1 cellular context compared by ENCODE assay signal in the genomic region with DNA sequence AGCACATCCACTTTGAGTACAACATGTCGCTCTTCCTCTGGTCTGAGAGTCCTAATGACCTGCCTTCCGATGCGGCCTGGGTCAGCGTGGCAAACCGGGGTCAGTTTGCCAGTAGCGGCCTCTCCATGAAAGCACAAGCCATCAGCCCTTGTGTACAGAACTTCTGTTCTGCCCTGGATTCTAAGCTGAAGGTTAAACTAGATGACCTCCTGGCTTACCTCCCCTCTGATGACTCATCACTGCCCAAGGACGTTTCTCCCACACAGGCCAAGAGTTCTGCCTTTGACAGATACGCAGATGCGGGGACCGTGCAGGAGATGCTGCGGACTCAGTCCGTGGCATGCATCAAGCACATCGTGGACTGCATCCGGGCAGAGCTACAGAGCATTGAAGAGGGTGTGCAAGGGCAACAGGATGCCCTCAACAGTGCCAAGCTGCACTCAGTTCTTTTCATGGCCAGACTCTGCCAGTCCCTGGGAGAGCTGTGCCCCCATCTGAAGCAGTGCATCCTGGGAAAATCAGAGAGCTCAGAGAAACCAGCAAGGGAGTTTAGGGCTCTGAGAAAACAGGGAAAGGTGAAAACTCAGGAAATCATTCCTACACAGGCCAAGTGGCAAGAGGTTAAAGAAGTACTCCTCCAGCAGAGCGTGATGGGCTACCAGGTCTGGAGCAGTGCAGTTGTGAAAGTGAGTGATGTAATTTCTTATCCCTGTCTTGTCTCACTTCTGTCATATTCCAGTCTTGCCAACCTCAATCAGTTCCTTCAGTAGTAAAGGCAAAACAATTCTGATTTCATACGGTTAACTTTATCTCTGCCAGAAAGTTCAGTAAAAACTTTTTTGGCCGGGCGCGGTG.
TF ChIP-seq lines count a peak whose summit lies in the region.

No MANE protein-coding gene starts in this region.

TF ChIP-seq in HepG2, 621 proteins besides CTCF, POLR2A, EP300 and RAD21 (continued from another document):
- TF ChIP-seq, protein P1, sequence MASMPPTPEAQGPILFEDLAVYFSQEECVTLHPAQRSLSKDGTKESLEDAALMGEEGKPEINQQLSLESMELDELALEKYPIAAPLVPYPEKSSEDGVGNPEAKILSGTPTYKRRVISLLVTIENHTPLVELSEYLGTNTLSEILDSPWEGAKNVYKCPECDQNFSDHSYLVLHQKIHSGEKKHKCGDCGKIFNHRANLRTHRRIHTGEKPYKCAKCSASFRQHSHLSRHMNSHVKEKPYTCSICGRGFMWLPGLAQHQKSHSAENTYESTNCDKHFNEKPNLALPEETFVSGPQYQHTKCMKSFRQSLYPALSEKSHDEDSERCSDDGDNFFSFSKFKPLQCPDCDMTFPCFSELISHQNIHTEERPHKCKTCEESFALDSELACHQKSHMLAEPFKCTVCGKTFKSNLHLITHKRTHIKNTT (CRISPR knock-in tag; IDR thresholded peaks at IDR 0.05), result no peak
- TF ChIP-seq ZNF383 (CRISPR knock-in tag; IDR thresholded peaks at IDR 0.05; ENCODE audit: borderline replicate concordance) (0 out of 2 replicates have a peak, but pooled peaks have one; percentile 25), MEF2D (CRISPR knock-in tag; IDR thresholded peaks at IDR 0.05) (peak; percentile 94), ZFAT (CRISPR knock-in tag; conservative IDR thresholded peaks at IDR 0.05) (no peak), ARID2 (CRISPR knock-in tag; IDR thresholded peaks at IDR 0.05; ENCODE audit: borderline replicate concordance) (no peak), SNRNP70 (IDR thresholded peaks at IDR 0.05; ENCODE audit: low read depth, low read length) (no peak), ELF1 (CRISPR knock-in tag; IDR thresholded peaks at IDR 0.05) (peak; percentile 54; the same call in 1 of the 2 replicates), ZNF20 (CRISPR knock-in tag; IDR thresholded peaks at IDR 0.05) (no peak), CREM (IDR thresholded peaks at IDR 0.05) (peak; percentile 81), CREM (CRISPR knock-in tag; IDR thresholded peaks at IDR 0.05) (no peak), RARA (CRISPR knock-in tag; IDR thresholded peaks at IDR 0.05) (peak; percentile 99), KLF16 (CRISPR knock-in tag; IDR thresholded peaks at IDR 0.05) (peak; percentile 22 to 86; a peak in 3 of 4 replicates), ZNF75D (CRISPR knock-in tag; IDR thresholded peaks at IDR 0.05; ENCODE audit: borderline replicate concordance) (no peak), SSRP1 (CRISPR knock-in tag; IDR thresholded peaks at IDR 0.05) (peak; percentile 49; the same call in 1 of the 2 replicates), ZNF672 (CRISPR knock-in tag; IDR thresholded peaks at IDR 0.05) (no peak), PITX1 (CRISPR knock-in tag; IDR thresholded peaks at IDR 0.05) (peak; percentile 98), JUN (CRISPR knock-in tag; IDR thresholded peaks at IDR 0.05) (peak; percentile 99), NCOA2 (CRISPR knock-in tag; IDR thresholded peaks at IDR 0.05) (peak; percentile 90), ESRRA (CRISPR knock-in tag; IDR thresholded peaks at IDR 0.05; ENCODE audit: low read depth) (peak; percentile 100), FOXO1 (CRISPR knock-in tag; IDR thresholded peaks at IDR 0.05) (peak; percentile 93), HNRNPUL1 (IDR thresholded peaks at IDR 0.05; ENCODE audit: low read depth, low read length) (no peak), NRL (CRISPR knock-in tag; IDR thresholded peaks at IDR 0.05; ENCODE audit: borderline replicate concordance) (peak; percentile 89; the same call in 1 of the 2 replicates), EHMT2 (IDR thresholded peaks at IDR 0.05; ENCODE audit: borderline replicate concordance, low read depth, low read length) (no peak; the same call in 1 of the 2 replicates), ZNF274 (CRISPR knock-in tag; IDR thresholded peaks at IDR 0.05) (no peak), ZNF720 (CRISPR knock-in tag; IDR thresholded peaks at IDR 0.05) (no peak), SOX13 (IDR thresholded peaks at IDR 0.05) (peak; percentile 71; the same call in 1 of the 2 replicates), SOX13 (CRISPR knock-in tag; conservative IDR thresholded peaks at IDR 0.05 in 1 of 2, IDR thresholded peaks at IDR 0.05 in 1 of 2) (peak in 1 of 2 experiments; percentile 92; a peak in 2 of 4 replicates), ZNF343 (CRISPR knock-in tag; IDR thresholded peaks at IDR 0.05) (peak; percentile 76; the same call in 1 of the 2 replicates), FOXJ3 (CRISPR knock-in tag; IDR thresholded peaks at IDR 0.05; ENCODE audit: borderline replicate concordance) (peak; percentile 90; the same call in 1 of the 2 replicates), ZNF792 (CRISPR knock-in tag; IDR thresholded peaks at IDR 0.05) (peak; percentile 90), BHLHE40 (IDR thresholded peaks at IDR 0.05; ENCODE audit: low read length) (0 out of 2 replicates have a peak, but pooled peaks have one; percentile 39)
- TF ChIP-seq, protein P2, sequence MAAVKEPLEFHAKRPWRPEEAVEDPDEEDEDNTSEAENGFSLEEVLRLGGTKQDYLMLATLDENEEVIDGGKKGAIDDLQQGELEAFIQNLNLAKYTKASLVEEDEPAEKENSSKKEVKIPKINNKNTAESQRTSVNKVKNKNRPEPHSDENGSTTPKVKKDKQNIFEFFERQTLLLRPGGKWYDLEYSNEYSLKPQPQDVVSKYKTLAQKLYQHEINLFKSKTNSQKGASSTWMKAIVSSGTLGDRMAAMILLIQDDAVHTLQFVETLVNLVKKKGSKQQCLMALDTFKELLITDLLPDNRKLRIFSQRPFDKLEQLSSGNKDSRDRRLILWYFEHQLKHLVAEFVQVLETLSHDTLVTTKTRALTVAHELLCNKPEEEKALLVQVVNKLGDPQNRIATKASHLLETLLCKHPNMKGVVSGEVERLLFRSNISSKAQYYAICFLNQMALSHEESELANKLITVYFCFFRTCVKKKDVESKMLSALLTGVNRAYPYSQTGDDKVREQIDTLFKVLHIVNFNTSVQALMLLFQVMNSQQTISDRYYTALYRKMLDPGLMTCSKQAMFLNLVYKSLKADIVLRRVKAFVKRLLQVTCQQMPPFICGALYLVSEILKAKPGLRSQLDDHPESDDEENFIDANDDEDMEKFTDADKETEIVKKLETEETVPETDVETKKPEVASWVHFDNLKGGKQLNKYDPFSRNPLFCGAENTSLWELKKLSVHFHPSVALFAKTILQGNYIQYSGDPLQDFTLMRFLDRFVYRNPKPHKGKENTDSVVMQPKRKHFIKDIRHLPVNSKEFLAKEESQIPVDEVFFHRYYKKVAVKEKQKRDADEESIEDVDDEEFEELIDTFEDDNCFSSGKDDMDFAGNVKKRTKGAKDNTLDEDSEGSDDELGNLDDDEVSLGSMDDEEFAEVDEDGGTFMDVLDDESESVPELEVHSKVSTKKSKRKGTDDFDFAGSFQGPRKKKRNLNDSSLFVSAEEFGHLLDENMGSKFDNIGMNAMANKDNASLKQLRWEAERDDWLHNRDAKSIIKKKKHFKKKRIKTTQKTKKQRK (IDR thresholded peaks at IDR 0.05; ENCODE audit: low read length), result no peak
- TF ChIP-seq, protein P3, sequence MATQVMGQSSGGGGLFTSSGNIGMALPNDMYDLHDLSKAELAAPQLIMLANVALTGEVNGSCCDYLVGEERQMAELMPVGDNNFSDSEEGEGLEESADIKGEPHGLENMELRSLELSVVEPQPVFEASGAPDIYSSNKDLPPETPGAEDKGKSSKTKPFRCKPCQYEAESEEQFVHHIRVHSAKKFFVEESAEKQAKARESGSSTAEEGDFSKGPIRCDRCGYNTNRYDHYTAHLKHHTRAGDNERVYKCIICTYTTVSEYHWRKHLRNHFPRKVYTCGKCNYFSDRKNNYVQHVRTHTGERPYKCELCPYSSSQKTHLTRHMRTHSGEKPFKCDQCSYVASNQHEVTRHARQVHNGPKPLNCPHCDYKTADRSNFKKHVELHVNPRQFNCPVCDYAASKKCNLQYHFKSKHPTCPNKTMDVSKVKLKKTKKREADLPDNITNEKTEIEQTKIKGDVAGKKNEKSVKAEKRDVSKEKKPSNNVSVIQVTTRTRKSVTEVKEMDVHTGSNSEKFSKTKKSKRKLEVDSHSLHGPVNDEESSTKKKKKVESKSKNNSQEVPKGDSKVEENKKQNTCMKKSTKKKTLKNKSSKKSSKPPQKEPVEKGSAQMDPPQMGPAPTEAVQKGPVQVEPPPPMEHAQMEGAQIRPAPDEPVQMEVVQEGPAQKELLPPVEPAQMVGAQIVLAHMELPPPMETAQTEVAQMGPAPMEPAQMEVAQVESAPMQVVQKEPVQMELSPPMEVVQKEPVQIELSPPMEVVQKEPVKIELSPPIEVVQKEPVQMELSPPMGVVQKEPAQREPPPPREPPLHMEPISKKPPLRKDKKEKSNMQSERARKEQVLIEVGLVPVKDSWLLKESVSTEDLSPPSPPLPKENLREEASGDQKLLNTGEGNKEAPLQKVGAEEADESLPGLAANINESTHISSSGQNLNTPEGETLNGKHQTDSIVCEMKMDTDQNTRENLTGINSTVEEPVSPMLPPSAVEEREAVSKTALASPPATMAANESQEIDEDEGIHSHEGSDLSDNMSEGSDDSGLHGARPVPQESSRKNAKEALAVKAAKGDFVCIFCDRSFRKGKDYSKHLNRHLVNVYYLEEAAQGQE (IDR thresholded peaks at IDR 0.05; ENCODE audit: borderline replicate concordance in 1 of 2, low read depth in 1 of 2, low read length in 2 of 2), result peak in 1 of 2 experiments; percentile 25; a peak in 1 of 4 replicates
- TF ChIP-seq, protein P4, sequence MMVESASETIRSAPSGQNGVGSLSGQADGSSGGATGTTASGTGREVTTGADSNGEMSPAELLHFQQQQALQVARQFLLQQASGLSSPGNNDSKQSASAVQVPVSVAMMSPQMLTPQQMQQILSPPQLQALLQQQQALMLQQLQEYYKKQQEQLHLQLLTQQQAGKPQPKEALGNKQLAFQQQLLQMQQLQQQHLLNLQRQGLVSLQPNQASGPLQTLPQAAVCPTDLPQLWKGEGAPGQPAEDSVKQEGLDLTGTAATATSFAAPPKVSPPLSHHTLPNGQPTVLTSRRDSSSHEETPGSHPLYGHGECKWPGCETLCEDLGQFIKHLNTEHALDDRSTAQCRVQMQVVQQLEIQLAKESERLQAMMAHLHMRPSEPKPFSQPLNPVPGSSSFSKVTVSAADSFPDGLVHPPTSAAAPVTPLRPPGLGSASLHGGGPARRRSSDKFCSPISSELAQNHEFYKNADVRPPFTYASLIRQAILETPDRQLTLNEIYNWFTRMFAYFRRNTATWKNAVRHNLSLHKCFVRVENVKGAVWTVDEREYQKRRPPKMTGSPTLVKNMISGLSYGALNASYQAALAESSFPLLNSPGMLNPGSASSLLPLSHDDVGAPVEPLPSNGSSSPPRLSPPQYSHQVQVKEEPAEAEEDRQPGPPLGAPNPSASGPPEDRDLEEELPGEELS (CRISPR knock-in tag; IDR thresholded peaks at IDR 0.05), result peak; percentile 87
- TF ChIP-seq, protein P5, sequence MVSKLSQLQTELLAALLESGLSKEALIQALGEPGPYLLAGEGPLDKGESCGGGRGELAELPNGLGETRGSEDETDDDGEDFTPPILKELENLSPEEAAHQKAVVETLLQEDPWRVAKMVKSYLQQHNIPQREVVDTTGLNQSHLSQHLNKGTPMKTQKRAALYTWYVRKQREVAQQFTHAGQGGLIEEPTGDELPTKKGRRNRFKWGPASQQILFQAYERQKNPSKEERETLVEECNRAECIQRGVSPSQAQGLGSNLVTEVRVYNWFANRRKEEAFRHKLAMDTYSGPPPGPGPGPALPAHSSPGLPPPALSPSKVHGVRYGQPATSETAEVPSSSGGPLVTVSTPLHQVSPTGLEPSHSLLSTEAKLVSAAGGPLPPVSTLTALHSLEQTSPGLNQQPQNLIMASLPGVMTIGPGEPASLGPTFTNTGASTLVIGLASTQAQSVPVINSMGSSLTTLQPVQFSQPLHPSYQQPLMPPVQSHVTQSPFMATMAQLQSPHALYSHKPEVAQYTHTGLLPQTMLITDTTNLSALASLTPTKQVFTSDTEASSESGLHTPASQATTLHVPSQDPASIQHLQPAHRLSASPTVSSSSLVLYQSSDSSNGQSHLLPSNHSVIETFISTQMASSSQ (IDR thresholded peaks at IDR 0.05; ENCODE audit: low read depth), result peak; percentile 85
- TF ChIP-seq, protein P5 (CRISPR knock-in tag; IDR thresholded peaks at IDR 0.05; ENCODE audit: borderline replicate concordance), result peak; percentile 93
- TF ChIP-seq, protein P6, sequence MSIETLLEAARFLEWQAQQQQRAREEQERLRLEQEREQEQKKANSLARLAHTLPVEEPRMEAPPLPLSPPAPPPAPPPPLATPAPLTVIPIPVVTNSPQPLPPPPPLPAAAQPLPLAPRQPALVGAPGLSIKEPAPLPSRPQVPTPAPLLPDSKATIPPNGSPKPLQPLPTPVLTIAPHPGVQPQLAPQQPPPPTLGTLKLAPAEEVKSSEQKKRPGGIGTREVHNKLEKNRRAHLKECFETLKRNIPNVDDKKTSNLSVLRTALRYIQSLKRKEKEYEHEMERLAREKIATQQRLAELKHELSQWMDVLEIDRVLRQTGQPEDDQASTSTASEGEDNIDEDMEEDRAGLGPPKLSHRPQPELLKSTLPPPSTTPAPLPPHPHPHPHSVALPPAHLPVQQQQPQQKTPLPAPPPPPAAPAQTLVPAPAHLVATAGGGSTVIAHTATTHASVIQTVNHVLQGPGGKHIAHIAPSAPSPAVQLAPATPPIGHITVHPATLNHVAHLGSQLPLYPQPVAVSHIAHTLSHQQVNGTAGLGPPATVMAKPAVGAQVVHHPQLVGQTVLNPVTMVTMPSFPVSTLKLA (IDR thresholded peaks at IDR 0.05), result peak; percentile 53
- TF ChIP-seq, protein P7, sequence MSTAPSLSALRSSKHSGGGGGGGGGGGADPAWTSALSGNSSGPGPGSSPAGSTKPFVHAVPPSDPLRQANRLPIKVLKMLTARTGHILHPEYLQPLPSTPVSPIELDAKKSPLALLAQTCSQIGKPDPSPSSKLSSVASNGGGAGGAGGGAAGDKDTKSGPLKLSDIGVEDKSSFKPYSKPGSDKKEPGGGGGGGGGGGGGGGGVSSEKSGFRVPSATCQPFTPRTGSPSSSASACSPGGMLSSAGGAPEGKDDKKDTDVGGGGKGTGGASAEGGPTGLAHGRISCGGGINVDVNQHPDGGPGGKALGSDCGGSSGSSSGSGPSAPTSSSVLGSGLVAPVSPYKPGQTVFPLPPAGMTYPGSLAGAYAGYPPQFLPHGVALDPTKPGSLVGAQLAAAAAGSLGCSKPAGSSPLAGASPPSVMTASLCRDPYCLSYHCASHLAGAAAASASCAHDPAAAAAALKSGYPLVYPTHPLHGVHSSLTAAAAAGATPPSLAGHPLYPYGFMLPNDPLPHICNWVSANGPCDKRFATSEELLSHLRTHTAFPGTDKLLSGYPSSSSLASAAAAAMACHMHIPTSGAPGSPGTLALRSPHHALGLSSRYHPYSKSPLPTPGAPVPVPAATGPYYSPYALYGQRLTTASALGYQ (CRISPR knock-in tag; IDR thresholded peaks at IDR 0.05), result peak; percentile 85
